Comparison of ENCODE assay signal across 1 cellular context in the genomic region with DNA sequence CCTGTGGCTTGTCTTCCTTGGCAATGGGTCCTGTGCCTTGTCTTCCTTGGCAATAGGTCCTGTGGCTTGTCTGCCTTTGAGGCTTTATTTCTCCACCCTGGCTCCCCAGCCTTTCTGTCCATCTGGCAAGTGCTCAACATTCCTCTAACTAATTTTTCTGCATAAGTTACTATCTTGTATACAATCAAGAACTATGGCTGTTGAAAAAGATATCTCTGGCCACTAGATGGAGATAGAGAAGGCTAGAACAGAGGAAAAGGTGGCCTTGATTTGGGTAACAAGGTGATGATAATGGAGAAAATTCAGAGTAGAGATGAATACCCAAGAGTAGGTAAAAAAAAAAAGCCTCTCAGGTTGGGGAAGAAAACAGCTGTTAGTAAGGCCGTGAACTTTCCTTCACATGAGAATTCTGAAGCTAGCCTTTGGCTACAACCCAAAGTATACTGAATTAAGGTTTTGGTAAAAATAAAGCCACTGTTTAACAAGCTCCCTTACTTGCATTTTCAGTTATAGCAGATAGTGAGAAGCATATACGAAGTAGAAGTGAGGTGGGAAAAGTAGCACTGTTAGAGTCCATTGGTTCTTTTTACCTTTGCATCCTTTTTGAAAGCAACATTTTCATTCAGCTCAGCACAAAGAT.
TF ChIP-seq lines count a peak whose summit lies in the region.

No MANE protein-coding gene starts in this region.

TF ChIP-seq in SK-N-SH treated with all-trans-retinoic acid at 6 μM for 48 hours, 23 proteins besides CTCF, POLR2A, EP300 and RAD21 (continued from another document):
- TF ChIP-seq, protein P1, sequence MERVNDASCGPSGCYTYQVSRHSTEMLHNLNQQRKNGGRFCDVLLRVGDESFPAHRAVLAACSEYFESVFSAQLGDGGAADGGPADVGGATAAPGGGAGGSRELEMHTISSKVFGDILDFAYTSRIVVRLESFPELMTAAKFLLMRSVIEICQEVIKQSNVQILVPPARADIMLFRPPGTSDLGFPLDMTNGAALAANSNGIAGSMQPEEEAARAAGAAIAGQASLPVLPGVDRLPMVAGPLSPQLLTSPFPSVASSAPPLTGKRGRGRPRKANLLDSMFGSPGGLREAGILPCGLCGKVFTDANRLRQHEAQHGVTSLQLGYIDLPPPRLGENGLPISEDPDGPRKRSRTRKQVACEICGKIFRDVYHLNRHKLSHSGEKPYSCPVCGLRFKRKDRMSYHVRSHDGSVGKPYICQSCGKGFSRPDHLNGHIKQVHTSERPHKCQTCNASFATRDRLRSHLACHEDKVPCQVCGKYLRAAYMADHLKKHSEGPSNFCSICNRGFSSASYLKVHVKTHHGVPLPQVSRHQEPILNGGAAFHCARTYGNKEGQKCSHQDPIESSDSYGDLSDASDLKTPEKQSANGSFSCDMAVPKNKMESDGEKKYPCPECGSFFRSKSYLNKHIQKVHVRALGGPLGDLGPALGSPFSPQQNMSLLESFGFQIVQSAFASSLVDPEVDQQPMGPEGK (CRISPR knock-in tag; IDR thresholded peaks at IDR 0.05; ENCODE audit: borderline replicate concordance): no peak
- TF ChIP-seq PPARA (CRISPR knock-in tag; IDR thresholded peaks at IDR 0.05; ENCODE audit: borderline replicate concordance): no peak
- TF ChIP-seq, protein P2, sequence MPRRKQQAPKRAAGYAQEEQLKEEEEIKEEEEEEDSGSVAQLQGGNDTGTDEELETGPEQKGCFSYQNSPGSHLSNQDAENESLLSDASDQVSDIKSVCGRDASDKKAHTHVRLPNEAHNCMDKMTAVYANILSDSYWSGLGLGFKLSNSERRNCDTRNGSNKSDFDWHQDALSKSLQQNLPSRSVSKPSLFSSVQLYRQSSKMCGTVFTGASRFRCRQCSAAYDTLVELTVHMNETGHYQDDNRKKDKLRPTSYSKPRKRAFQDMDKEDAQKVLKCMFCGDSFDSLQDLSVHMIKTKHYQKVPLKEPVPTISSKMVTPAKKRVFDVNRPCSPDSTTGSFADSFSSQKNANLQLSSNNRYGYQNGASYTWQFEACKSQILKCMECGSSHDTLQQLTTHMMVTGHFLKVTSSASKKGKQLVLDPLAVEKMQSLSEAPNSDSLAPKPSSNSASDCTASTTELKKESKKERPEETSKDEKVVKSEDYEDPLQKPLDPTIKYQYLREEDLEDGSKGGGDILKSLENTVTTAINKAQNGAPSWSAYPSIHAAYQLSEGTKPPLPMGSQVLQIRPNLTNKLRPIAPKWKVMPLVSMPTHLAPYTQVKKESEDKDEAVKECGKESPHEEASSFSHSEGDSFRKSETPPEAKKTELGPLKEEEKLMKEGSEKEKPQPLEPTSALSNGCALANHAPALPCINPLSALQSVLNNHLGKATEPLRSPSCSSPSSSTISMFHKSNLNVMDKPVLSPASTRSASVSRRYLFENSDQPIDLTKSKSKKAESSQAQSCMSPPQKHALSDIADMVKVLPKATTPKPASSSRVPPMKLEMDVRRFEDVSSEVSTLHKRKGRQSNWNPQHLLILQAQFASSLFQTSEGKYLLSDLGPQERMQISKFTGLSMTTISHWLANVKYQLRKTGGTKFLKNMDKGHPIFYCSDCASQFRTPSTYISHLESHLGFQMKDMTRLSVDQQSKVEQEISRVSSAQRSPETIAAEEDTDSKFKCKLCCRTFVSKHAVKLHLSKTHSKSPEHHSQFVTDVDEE (CRISPR knock-in tag; IDR thresholded peaks at IDR 0.05): no peak
- TF ChIP-seq ZFP3 (CRISPR knock-in tag; IDR thresholded peaks at IDR 0.05): no peak
- no peak for TF ChIP-seq ZFP30 (CRISPR knock-in tag; IDR thresholded peaks at IDR 0.05)
- no peak for TF ChIP-seq CSDC2 (CRISPR knock-in tag; IDR thresholded peaks at IDR 0.05)
- TF ChIP-seq, protein P3, sequence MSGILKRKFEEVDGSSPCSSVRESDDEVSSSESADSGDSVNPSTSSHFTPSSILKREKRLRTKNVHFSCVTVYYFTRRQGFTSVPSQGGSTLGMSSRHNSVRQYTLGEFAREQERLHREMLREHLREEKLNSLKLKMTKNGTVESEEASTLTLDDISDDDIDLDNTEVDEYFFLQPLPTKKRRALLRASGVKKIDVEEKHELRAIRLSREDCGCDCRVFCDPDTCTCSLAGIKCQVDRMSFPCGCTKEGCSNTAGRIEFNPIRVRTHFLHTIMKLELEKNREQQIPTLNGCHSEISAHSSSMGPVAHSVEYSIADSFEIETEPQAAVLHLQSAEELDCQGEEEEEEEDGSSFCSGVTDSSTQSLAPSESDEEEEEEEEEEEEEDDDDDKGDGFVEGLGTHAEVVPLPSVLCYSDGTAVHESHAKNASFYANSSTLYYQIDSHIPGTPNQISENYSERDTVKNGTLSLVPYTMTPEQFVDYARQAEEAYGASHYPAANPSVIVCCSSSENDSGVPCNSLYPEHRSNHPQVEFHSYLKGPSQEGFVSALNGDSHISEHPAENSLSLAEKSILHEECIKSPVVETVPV (CRISPR knock-in tag; IDR thresholded peaks at IDR 0.05): no peak
- TF ChIP-seq ESRRG (CRISPR knock-in tag; IDR thresholded peaks at IDR 0.05): no peak
- TF ChIP-seq ZNF8 (CRISPR knock-in tag; IDR thresholded peaks at IDR 0.05): no peak
